In the genomic region with DNA sequence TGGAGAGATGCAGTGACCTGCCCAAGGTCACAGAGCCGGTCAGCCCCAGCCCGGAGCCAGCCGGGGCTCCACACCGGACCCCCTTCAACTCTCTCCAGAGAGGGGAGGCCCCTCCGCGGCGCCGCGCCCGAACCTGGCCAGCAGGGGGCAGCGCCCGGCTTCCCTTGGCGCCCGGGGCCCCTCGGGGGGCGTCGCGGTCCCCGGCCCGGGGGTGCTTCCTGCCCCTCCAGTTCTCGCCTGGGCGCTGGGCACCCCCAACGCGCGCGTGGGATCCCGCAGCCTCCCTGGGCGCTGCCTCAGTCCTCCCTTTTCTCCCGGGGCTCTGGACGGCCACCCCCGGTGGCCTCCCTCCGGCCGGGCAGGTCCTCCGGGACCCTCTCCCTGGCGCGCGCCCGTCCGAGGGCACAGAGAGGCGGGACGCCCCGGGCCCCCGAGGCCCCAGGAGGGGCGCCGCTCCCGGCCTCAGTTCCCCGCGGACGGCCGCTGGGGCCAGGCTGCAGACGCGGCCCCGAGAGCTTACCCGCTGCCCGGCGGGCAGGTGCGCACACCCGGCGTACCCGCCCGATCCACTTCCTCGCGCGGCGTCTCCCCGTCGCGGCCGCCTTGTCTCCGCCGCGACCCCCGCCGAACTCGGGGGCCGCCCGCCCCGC, we compare ENCODE assay signal across 9 cellular contexts. TPM values are rescaled to one million over a fixed set of nuclear protein-coding genes. Genes with fewer than 3 reads are reported as not detected.
DNase-seq lines count a peak whose midpoint lies in the region; ATAC-seq, FAIRE-seq and TF ChIP-seq lines count a peak whose summit lies in the region.
"Had no signal": no experiment of that assay in that cellular context is flagged by ENCODE, and none has a peak within 500 bp of the region (broad histone marks: within the 10 kb centered on the region; RNA-seq: fewer than 3 reads in every experiment).

No MANE protein-coding gene starts in this region.

- peaks cover 0 to 8% (median 0%) of the 10 kb centered on the region in 4 donors for H3K27me3 ChIP-seq in pancreas

- H3K36me3 ChIP-seq in pancreas = no peaks in the 10 kb centered on the region

- intact Hi-C loops in pancreas (cut with DNase I) = no loop called here

- WGBS in pancreas, 2 donors = 1% methylated on average over 49 to 78 of the region's 78 CpGs

- TF ChIP-seq CTCF in epithelial cell of proximal tubule (conservative IDR thresholded peaks at IDR 0.05; ENCODE audit: low read depth, low read length) = peak; percentile 58
- peak; percentile 48 to 64 (median 60) for TF ChIP-seq CTCF in pancreas (IDR thresholded peaks at IDR 0.05)

- H3K4me3 ChIP-seq in epithelial cell of proximal tubule (ENCODE audit: low read depth, low read length) (peak overlapping the region; percentile 34), pancreas (peak overlapping the region; percentile 14 to 58 (median 26))

- peaks cover 0 to 4% (median 0%) of the 10 kb centered on the region in 3 donors for H3K4me1 ChIP-seq in pancreas

- no peak for FAIRE-seq in pancreas (lab: Jason Lieb, UNC)
- FAIRE-seq: colon had no signal

- H3K27ac ChIP-seq in pancreas = no peak overlapping the region

- ATAC-seq in pancreas (peak; percentile 62 to 79 (median 75)), HG03354 (IDR thresholded peaks at IDR 0.05; ENCODE audit: poor library complexity, severe bottlenecking, unreplicated experiment) (no peak), GM21723 (IDR thresholded peaks at IDR 0.05; ENCODE audit: unreplicated experiment) (no peak)

- DNase-seq in activated T-cell treated with anti-CD3 and anti-CD28 coated beads for 1 hour (ENCODE audit: low read depth) = peak; percentile 25
- no peak for DNase-seq in activated T-cell treated with anti-CD3 and anti-CD28 coated beads for 4 hours
- peak; percentile 42 for DNase-seq in activated CD4-positive, alpha-beta T cell treated with anti-CD3 and anti-CD28 coated beads for 48 hours
- DNase-seq in epithelial cell of proximal tubule (ENCODE audit: low read depth) = no peak
- peak in 4 of 6 donors; percentile 19 to 80 (median 48) for DNase-seq in pancreas
- no peak for DNase-seq in EL

- no peaks in the 10 kb centered on the region for H3K9me3 ChIP-seq in pancreas

RNA-seq across cellular contexts. Expression of a gene that starts 0.4 kb away (rescaled TPM):
- 0.58 TPM in 1 of 2 replicates, not detected in the other for total RNA-seq in epithelial cell of proximal tubule
- total RNA-seq in pancreas = under 1 TPM in 4 of 6 donors, not detected in 2; 0.06 to 0.23 (median 0.20) TPM
- under 1 TPM; 0.14 to 0.15 TPM for polyA plus RNA-seq in pancreas

RNA-seq across cellular contexts. Expression of a gene that starts 48.2 kb away (rescaled TPM):
- total RNA-seq in epithelial cell of proximal tubule (17.6 and 21.7 TPM in 2 replicates), pancreas (10 to 100 TPM in 2 of 6 donors, 1 to 10 TPM in 4; 5.2 to 15.2 (median 7.0) TPM)
- 1 to 10 TPM; 1.7 to 2.7 TPM for polyA plus RNA-seq in pancreas

Comparison
In these comparisons a context has a peak if more than half of its experiments do, and no peak if none do; other contexts are left out.
1. DNase-seq: peak in activated T-cell treated with anti-CD3 and anti-CD28 coated beads for 1 hour (single experiment), activated CD4-positive, alpha-beta T cell treated with anti-CD3 and anti-CD28 coated beads for 48 hours (single experiment) and pancreas (4 of 6); none in activated T-cell treated with anti-CD3 and anti-CD28 coated beads for 4 hours (single experiment), epithelial cell of proximal tubule (single experiment) and EL (single experiment).
2. ATAC-seq: peak in pancreas (4 of 4); none in HG03354 (single experiment) and GM21723 (single experiment).